9 cellular contexts compared by ENCODE assay signal in genomic region chr3:188266581-188267274, GRCh38.
DNase-seq lines count a peak whose midpoint lies in the region; ATAC-seq and TF ChIP-seq lines count a peak whose summit lies in the region.
"Had no signal": no experiment of that assay in that cellular context is flagged by ENCODE, and none has a peak within 500 bp of the region (broad histone marks: within the 10 kb centered on the region; RNA-seq: fewer than 3 reads in every experiment).

No MANE protein-coding gene starts in this region.

- no peaks in the 10 kb centered on the region for H3K9me3 Mint-ChIP-seq in type B pancreatic cell

- peak overlapping the region; percentile 64 for H3K27ac Mint-ChIP-seq in type B pancreatic cell

- H3K36me3 Mint-ChIP-seq in type B pancreatic cell, result peaks cover 14% of the 10 kb centered on the region

- H3K27me3 Mint-ChIP-seq in type B pancreatic cell, result no peaks in the 10 kb centered on the region

- peak; percentile 59 for ATAC-seq in mucosa of descending colon

- peaks cover 48% of the 10 kb centered on the region for H3K4me1 ChIP-seq in mucosa of descending colon (ENCODE audit: low read depth)

- intact Hi-C loops in mucosa of descending colon (cut with DNase I, micrococcal nuclease), result loop anchor here in 1 of 2 donors (10.0 kb wide), 1 partner anchor 522 kb away; the partner anchor contains the start of gene BCL6

- peak overlapping the region; percentile 14 for H3K27ac ChIP-seq in epithelial cell of prostate

- DNase-seq in NCI-H460 (ENCODE audit: extremely low read depth, low read depth), result peak; percentile 36
- no peak for DNase-seq in epithelial cell of prostate (ENCODE audit: low read depth, low spot score)
- no peak for DNase-seq in mucosa of descending colon
- DNase-seq in type B pancreatic cell (ENCODE audit: extremely low spot score, unreplicated experiment), result no peak
- no peak for DNase-seq in GM20000 (ENCODE audit: low spot score)
- no peak for DNase-seq in GF-D8 (lab: John Stamatoyannopoulos, UW)
- DNase-seq in SK-N-DZ (ENCODE audit: low spot score), result no peak
- no peak for DNase-seq in erythroblast (lab: John Stamatoyannopoulos, UW)
- DNase-seq: KG1 had no signal

- H3K4me1 Mint-ChIP-seq in type B pancreatic cell (ENCODE audit: unreplicated experiment), result peaks cover 41% of the 10 kb centered on the region

- no peaks in the 10 kb centered on the region for H3K9me3 ChIP-seq in mucosa of descending colon

- TF ChIP-seq POLR2A in erythroblast (IDR thresholded peaks at IDR 0.05; ENCODE audit: low read length), result no peak

- no peak overlapping the region for H3K4me3 Mint-ChIP-seq in type B pancreatic cell

- TF ChIP-seq CTCF in mucosa of descending colon (IDR thresholded peaks at IDR 0.05), result no peak
- no peak for TF ChIP-seq CTCF in type B pancreatic cell (conservative IDR thresholded peaks at IDR 0.05)
- no peak for TF ChIP-seq CTCF in GM20000 (IDR thresholded peaks at IDR 0.05; ENCODE audit: extremely low read depth, missing control alignments)

- no peaks in the 10 kb centered on the region for H3K36me3 ChIP-seq in mucosa of descending colon (ENCODE audit: low read depth)

- H3K4me3 ChIP-seq in mucosa of descending colon, result no peak overlapping the region
